Comparison of ENCODE assay signal across 5 cellular contexts in the genomic region with DNA sequence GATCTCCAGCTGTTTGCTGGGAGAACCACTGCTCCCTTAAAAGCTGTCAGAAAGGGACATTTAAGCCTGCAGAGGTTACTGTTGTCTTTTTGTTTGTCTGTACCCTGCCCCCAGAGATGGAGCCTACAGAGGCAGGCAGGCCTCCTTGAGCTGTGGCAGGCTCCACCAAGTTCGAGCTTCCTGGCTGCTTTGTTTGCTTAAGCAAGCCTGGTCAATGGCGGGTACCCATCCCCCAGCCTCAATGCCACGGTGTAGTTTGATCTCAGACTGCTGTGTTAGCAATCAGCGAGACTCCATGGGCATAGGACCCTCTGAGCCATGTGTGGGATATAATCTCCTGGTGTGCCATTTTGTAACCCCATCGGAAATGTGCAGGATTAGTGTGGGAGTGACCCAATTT. TPM values are rescaled to one million over a fixed set of nuclear protein-coding genes. Genes with fewer than 3 reads are reported as not detected.
"Had no signal": no experiment of that assay in that cellular context is flagged by ENCODE, and none has a peak within 500 bp of the region (broad histone marks: within the 10 kb centered on the region; RNA-seq: fewer than 3 reads in every experiment).

No MANE protein-coding gene starts in this region.

RNA-seq across cellular contexts. Expression of a gene that starts 23.6 kb away (rescaled TPM):
- total RNA-seq: M059J, PC-3, Peyer's patch, Right ventricle myocardium inferior, SJCRH30 had no signal
